In genomic region chr12:15304296-15304695, GRCh38 we compare ENCODE assay signal across 36 cellular contexts. TPM values are rescaled to one million over a fixed set of nuclear protein-coding genes. Genes with fewer than 3 reads are reported as not detected.
"Had no signal": no experiment of that assay in that cellular context is flagged by ENCODE, and none has a peak within 500 bp of the region (broad histone marks: within the 10 kb centered on the region; RNA-seq: fewer than 3 reads in every experiment).

No MANE protein-coding gene starts in this region.

- H3K4me3 ChIP-seq: MG63 had no signal

- DNase-seq: Karpas-422, Kasumi-1, MG63, MM.1S, MV-4-11, NCI-H1048, NCI-H1092, NCI-H1092 treated with DMSO at 0.1 percent for 48 hours, NCI-H1105, NCI-H1105 treated with DMSO at 0.1 percent for 48 hours, NCI-H1417, NCI-H1417 treated with DMSO at 0.1 percent for 48 hours, NCI-H1436, NCI-H1436 treated with DMSO at 0.1 percent for 48 hours, NCI-H146, NCI-H1694, NCI-H1694 treated with DMSO at 0.1 percent for 48 hours, NCI-H187, NCI-H187 treated with DMSO at 0.1 percent for 48 hours, NCI-H1930, NCI-H2029, NCI-H2029 treated with DMSO at 0.1 percent for 48 hours, NCI-H2081, NCI-H2081 treated with DMSO at 0.1 percent for 48 hours, NCI-H2107, NCI-H2171, NCI-H2171 treated with DMSO at 0.1 percent for 48 hours, NCI-H2227 treated with DMSO at 0.1 percent for 48 hours, NCI-H226, NCI-H345, NCI-H446, NCI-H446 treated with DMSO at 0.1 percent for 48 hours, NCI-H510A, NCI-H510A treated with DMSO at 0.1 percent for 48 hours, NCI-H524 had no signal

- H3K27me3 ChIP-seq: MG63 had no signal

- H3K36me3 ChIP-seq: MG63 had no signal

RNA-seq across cellular contexts. Expression of gene PTPRO, which starts 18.0 kb away (rescaled TPM):
- total RNA-seq: NCI-H460 had no signal
